In the genomic region with DNA sequence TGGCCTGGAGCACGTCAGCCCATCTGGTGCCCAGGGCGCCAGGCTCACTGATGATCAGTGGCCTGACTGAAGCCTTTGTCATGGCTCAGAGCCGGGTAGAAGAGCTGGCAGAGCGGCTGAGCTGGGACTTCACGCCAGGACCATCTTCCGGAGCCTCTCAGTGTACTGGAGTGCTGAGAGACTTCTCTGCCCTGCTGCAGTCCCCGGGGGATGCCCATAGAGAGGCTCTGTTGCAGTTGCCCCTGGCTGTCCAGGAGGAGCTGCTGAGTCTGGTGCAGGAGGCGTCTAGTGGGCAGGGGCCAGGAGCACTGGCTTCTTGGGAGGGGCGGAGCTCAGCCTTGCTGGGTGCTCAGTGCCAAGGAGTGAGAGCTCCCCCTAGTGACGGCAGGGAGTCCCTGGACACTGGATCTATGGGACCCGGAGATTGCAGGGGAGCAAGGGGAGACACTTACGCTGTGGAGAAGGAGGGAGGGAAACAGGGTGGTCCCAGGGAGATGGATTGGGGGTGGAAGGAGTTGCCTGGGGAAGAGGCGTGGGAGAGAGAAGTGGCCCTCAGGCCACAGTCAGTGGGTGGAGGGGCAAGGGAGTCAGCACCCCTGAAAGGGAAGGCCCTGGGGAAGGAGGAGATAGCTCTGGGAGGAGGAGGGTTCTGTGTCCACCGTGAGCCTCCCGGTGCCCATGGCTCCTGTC, we compare ENCODE assay signal across 8 cellular contexts. TPM values are rescaled to one million over a fixed set of nuclear protein-coding genes. Genes with fewer than 3 reads are reported as not detected.
A peak's percentile ranks its signal among the peaks of the same experiment; 100 is the strongest.
DNase-seq lines count a peak whose midpoint lies in the region; ATAC-seq, FAIRE-seq and TF ChIP-seq lines count a peak whose summit lies in the region.

No MANE protein-coding gene starts in this region.

- H3K4me3 ChIP-seq in adrenal gland (peak overlapping the region in 1 of 4 donors; percentile 74), aorta (ENCODE audit: low read length in 2 of 2) (no peak overlapping the region)

- H3K27me3 ChIP-seq in adrenal gland (no peaks in the 10 kb centered on the region), aorta (ENCODE audit: control insufficient read depth in 1 of 2, insufficient read depth in 2 of 2, low read length in 1 of 2) (no peaks in the 10 kb centered on the region)

- peak overlapping the region in 4 of 5 donors; percentile 88 to 100 (median 96) for H3K27ac ChIP-seq in adrenal gland
- H3K27ac ChIP-seq in aorta (ENCODE audit: low read depth in 1 of 2, low read length in 2 of 2), result no peak overlapping the region

- TF ChIP-seq CTCF in adrenal gland (IDR thresholded peaks at IDR 0.05), result peak; percentile 89 to 99 (median 94)

- DNase-seq in GM12891 (ENCODE audit: insufficient read length, low spot score), result peak; percentile 89
- DNase-seq in NCI-H1417 treated with DMSO at 0.1 percent for 48 hours (lab: John Stamatoyannopoulos, UW), result peak; percentile 55
- peak; percentile 82 for DNase-seq in T follicular helper cell (ENCODE audit: low read depth)
- DNase-seq in adrenal gland, result peak; percentile 92 to 97 (median 95)
- DNase-seq in left cardiac atrium, result peak; percentile 92
- DNase-seq in putamen (ENCODE audit: low spot score), result peak; percentile 72
- peak; percentile 95 to 96 for DNase-seq in aorta

- intact Hi-C loops in adrenal gland (cut with DNase I) (loop anchor here (2.0 to 5.0 kb wide), 3 partner anchors 64 to 101 kb away; a partner anchor contains a TSS), left cardiac atrium (cut with DNase I) (loop anchor here (2.0 to 5.0 kb wide), 3 partner anchors 63 to 99 kb away; a partner anchor contains a TSS), aorta (cut with DNase I) (loop anchor here in 1 of 2 donors (2.0 to 10.0 kb wide), 3 partner anchors 67 to 317 kb away; a partner anchor contains a TSS)

- H3K4me1 ChIP-seq in adrenal gland (replicated peaks in 1 of 2) (peaks cover 28 to 37% of the 10 kb centered on the region in 2 donors), aorta (ENCODE audit: control insufficient read depth in 1 of 2, insufficient read depth in 2 of 2, low read length in 2 of 2) (no peaks in the 10 kb centered on the region)

- WGBS in adrenal gland, 4 donors, result 14 to 41% (median 22%) methylated on average over 9 to 15 of the region's 15 CpGs
- 36 to 38% methylated on average over 15 of the region's 15 CpGs for WGBS in aorta, 2 donors

- FAIRE-seq in GM12891 (lab: Jason Lieb, UNC), result peak; percentile 74

- H3K36me3 ChIP-seq in adrenal gland (replicated peaks in 1 of 2) (peaks cover 0 to 33% of the 10 kb centered on the region in 2 donors), aorta (ENCODE audit: control insufficient read depth in 1 of 2, insufficient read depth in 2 of 2, low read length in 1 of 2) (peaks cover 0 to 2% of the 10 kb centered on the region in 2 donors)

- no peaks in the 10 kb centered on the region for H3K9me3 ChIP-seq in adrenal gland (replicated peaks in 1 of 3)
- no peaks in the 10 kb centered on the region for H3K9me3 ChIP-seq in aorta (ENCODE audit: control insufficient read depth, low read length)

- peak; percentile 55 for ATAC-seq in HG02798 (IDR thresholded peaks at IDR 0.05; ENCODE audit: poor library complexity, unreplicated experiment)
- ATAC-seq in left cardiac atrium, result peak; percentile 58 to 72
- peak; percentile 85 for ATAC-seq in aorta (ENCODE audit: low FRiP score)

- TF ChIP-seq POLR2A in GM12891 (IDR thresholded peaks at IDR 0.05; ENCODE audit: low read depth, low read length) (no peak; the same call in 1 of the 2 replicates), adrenal gland (IDR thresholded peaks at IDR 0.05) (peak in 1 of 2 donors; percentile 54)

TF ChIP-seq in GM12891, 5 proteins besides CTCF, POLR2A, EP300 and RAD21:
- TF ChIP-seq PAX5 (IDR thresholded peaks at IDR 0.05; ENCODE audit: insufficient read depth, low read length, severe bottlenecking), result no peak
- no peak for TF ChIP-seq POU2F2 (IDR thresholded peaks at IDR 0.05; ENCODE audit: low read depth, low read length)
- no peak for TF ChIP-seq TAF1 (IDR thresholded peaks at IDR 0.05; ENCODE audit: low read depth, low read length)
- no peak for TF ChIP-seq SPI1 (IDR thresholded peaks at IDR 0.05; ENCODE audit: low read depth, low read length)
- TF ChIP-seq POLR2AphosphoS5 (IDR thresholded peaks at IDR 0.05; ENCODE audit: low read depth, low read length), result no peak; the same call in 1 of the 2 replicates

RNA-seq across cellular contexts. Expression of a gene that starts 2.0 kb away (rescaled TPM):
- polyA plus RNA-seq in GM12891 (2012; ENCODE audit: low read depth, missing spikeins), result 25.1 TPM
- 10 to 100 TPM; 30.2 to 59.8 (median 45.1) TPM for total RNA-seq in adrenal gland
- polyA plus RNA-seq in adrenal gland, result 10 to 100 TPM; 18.5 to 48.6 (median 36.2) TPM
- 10 to 100 TPM; 24.8 to 27.1 TPM for total RNA-seq in left cardiac atrium
- 10 to 100 TPM; 49.9 to 64.9 TPM for total RNA-seq in aorta
- polyA plus RNA-seq in aorta, result 10 to 100 TPM; 15.2 to 34.7 TPM

RNA-seq across cellular contexts. Expression of a gene that starts 2.2 kb away (rescaled TPM):
- 9.0 TPM for polyA plus RNA-seq in GM12891 (2012; ENCODE audit: low read depth, missing spikeins)
- total RNA-seq in adrenal gland (10 to 100 TPM in 4 of 8 donors, 1 to 10 TPM in 4; 5.0 to 43.6 (median 9.9) TPM), left cardiac atrium (1 to 10 TPM; 2.2 to 2.5 TPM), aorta (10 to 100 TPM in 1 of 2 donors, 1 to 10 TPM in 1; 4.3 to 10.2 TPM)
- polyA plus RNA-seq in adrenal gland (10 to 100 TPM in 2 of 3 donors, 1 to 10 TPM in 1; 3.9 to 35.7 (median 21.3) TPM), aorta (1 to 10 TPM; 1.3 to 5.6 TPM)

RNA-seq across cellular contexts. Expression of a gene that starts 10.9 kb away (rescaled TPM):
- polyA plus RNA-seq in GM12891 (2012; ENCODE audit: low read depth, missing spikeins), result 54.5 TPM
- total RNA-seq in adrenal gland (100 to 1,000 TPM in 1 of 8 donors, 10 to 100 TPM in 7; 58.9 to 100 (median 77.5) TPM), left cardiac atrium (10 to 100 TPM; 72.0 to 78.8 TPM), aorta (10 to 100 TPM; 46.0 to 62.3 TPM)
- polyA plus RNA-seq in adrenal gland (100 to 1,000 TPM in 2 of 3 donors, 10 to 100 TPM in 1; 50.4 to 218 (median 162) TPM), aorta (100 to 1,000 TPM in 1 of 2 donors, 10 to 100 TPM in 1; 24.0 to 163 TPM)

RNA-seq across cellular contexts. Expression of a gene that starts 32.9 kb away (rescaled TPM):
- 0.03 TPM for polyA plus RNA-seq in GM12891 (2012; ENCODE audit: low read depth, missing spikeins)
- 10 to 100 TPM in 1 of 8 donors, 1 to 10 TPM in 7; 6.0 to 11.0 (median 7.0) TPM for total RNA-seq in adrenal gland
- 1 to 10 TPM; 2.2 to 6.1 (median 3.4) TPM for polyA plus RNA-seq in adrenal gland
- total RNA-seq in left cardiac atrium, result 10 to 100 TPM in 1 of 2 donors, 1 to 10 TPM in 1; 6.5 to 12.0 TPM
- total RNA-seq in aorta, result 10 to 100 TPM; 11.2 to 31.6 TPM
- polyA plus RNA-seq in aorta, result 1 to 10 TPM; 1.8 to 5.2 TPM

Comparison
In these comparisons a context has a peak if more than half of its experiments do, and no peak if none do; other contexts are left out.
1. H3K27ac ChIP-seq: peak in adrenal gland (4 of 5); none in aorta (0 of 2).
2. Peak in every context shown above with its lines, with median percentiles within 50 percentile points of each other: DNase-seq and ATAC-seq.